ENCODE assay signal across 1 cellular context in genomic region chr17:81130385-81131288, GRCh38.
A peak's percentile ranks its signal among the peaks of the same experiment; 100 is the strongest.
TF ChIP-seq lines count a peak whose summit lies in the region.

No MANE protein-coding gene starts in this region.

TF ChIP-seq in HepG2, 621 proteins besides CTCF, POLR2A, EP300 and RAD21 (continues in another document):
- TF ChIP-seq ZNF788 (CRISPR knock-in tag; IDR thresholded peaks at IDR 0.05; ENCODE audit: borderline replicate concordance) (0 out of 2 replicates have a peak, but pooled peaks have one; percentile 10), ZFX (CRISPR knock-in tag; IDR thresholded peaks at IDR 0.05; ENCODE audit: low read depth) (peak; percentile 66), POLR2AphosphoS5 (IDR thresholded peaks at IDR 0.05; ENCODE audit: low read depth, low read length) (peak; percentile 40; the same call in 1 of the 2 replicates), LCORL (IDR thresholded peaks at IDR 0.05) (no peak), LCORL (CRISPR knock-in tag; IDR thresholded peaks at IDR 0.05) (0 out of 2 replicates have a peak, but pooled peaks have one; percentile 49), SOX6 (IDR thresholded peaks at IDR 0.05) (no peak), SOX6 (CRISPR knock-in tag; IDR thresholded peaks at IDR 0.05) (peak; percentile 28; the same call in 1 of the 2 replicates), PBX3 (CRISPR knock-in tag; IDR thresholded peaks at IDR 0.05; ENCODE audit: borderline replicate concordance) (no peak), PATZ1 (CRISPR knock-in tag; IDR thresholded peaks at IDR 0.05) (peak; percentile 92), SOX13 (IDR thresholded peaks at IDR 0.05) (no peak), SOX13 (CRISPR knock-in tag; conservative IDR thresholded peaks at IDR 0.05 in 1 of 2, IDR thresholded peaks at IDR 0.05 in 1 of 2) (0 out of 4 replicates have a peak, but pooled peaks of 1 of the 2 experiments have one; percentile 19), ZBTB7A (CRISPR knock-in tag; IDR thresholded peaks at IDR 0.05) (0 out of 2 replicates have a peak, but pooled peaks have one; percentile 33), ZNF687 (CRISPR knock-in tag; IDR thresholded peaks at IDR 0.05) (peak; percentile 55), MIER3 (CRISPR knock-in tag; IDR thresholded peaks at IDR 0.05; ENCODE audit: borderline replicate concordance) (no peak), KDM2A (CRISPR knock-in tag; IDR thresholded peaks at IDR 0.05; ENCODE audit: borderline replicate concordance, low read depth) (0 out of 2 replicates have a peak, but pooled peaks have one; percentile 33), ZXDC (CRISPR knock-in tag; IDR thresholded peaks at IDR 0.05) (peak; percentile 66; the same call in 1 of the 2 replicates), RBFOX2 (IDR thresholded peaks at IDR 0.05; ENCODE audit: low read depth, low read length) (peak; percentile 81), HMG20B (CRISPR knock-in tag; conservative IDR thresholded peaks at IDR 0.05) (no peak), FOXP1 (IDR thresholded peaks at IDR 0.05) (no peak), FOXP1 (CRISPR knock-in tag; IDR thresholded peaks at IDR 0.05) (no peak), DPF2 (CRISPR knock-in tag; IDR thresholded peaks at IDR 0.05; ENCODE audit: borderline replicate concordance, low read depth) (no peak), MAZ (IDR thresholded peaks at IDR 0.05; ENCODE audit: borderline replicate concordance, low read depth, low read length) (peak; percentile 46; the same call in 1 of the 2 replicates), MAZ (CRISPR knock-in tag; IDR thresholded peaks at IDR 0.05; ENCODE audit: low read depth) (0 out of 2 replicates have a peak, but pooled peaks have one; percentile 33), NFYC (CRISPR knock-in tag; IDR thresholded peaks at IDR 0.05) (0 out of 2 replicates have a peak, but pooled peaks have one; percentile 14), ZBTB4 (CRISPR knock-in tag; IDR thresholded peaks at IDR 0.05; ENCODE audit: borderline replicate concordance) (0 out of 2 replicates have a peak, but pooled peaks have one; percentile 23), ZFP91 (CRISPR knock-in tag; IDR thresholded peaks at IDR 0.05; ENCODE audit: borderline replicate concordance) (peak; percentile 25; the same call in 1 of the 2 replicates), ZSCAN29 (CRISPR knock-in tag; conservative IDR thresholded peaks at IDR 0.05) (no peak), PAXIP1 (CRISPR knock-in tag; conservative IDR thresholded peaks at IDR 0.05) (peak; percentile 37; the same call in 1 of the 2 replicates), TAF1 (CRISPR knock-in tag; IDR thresholded peaks at IDR 0.05) (0 out of 2 replicates have a peak, but pooled peaks have one; percentile 2), ETV5 (CRISPR knock-in tag; IDR thresholded peaks at IDR 0.05; ENCODE audit: borderline replicate concordance) (peak; percentile 60), ZNF281 (CRISPR knock-in tag; IDR thresholded peaks at IDR 0.05; ENCODE audit: borderline replicate concordance) (peak; percentile 59; the same call in 1 of the 2 replicates), AGO1 (IDR thresholded peaks at IDR 0.05; ENCODE audit: low read depth, low read length, poor library complexity, severe bottlenecking) (peak; percentile 16)
